ENCODE assay signal across 1 cellular context in the genomic region with DNA sequence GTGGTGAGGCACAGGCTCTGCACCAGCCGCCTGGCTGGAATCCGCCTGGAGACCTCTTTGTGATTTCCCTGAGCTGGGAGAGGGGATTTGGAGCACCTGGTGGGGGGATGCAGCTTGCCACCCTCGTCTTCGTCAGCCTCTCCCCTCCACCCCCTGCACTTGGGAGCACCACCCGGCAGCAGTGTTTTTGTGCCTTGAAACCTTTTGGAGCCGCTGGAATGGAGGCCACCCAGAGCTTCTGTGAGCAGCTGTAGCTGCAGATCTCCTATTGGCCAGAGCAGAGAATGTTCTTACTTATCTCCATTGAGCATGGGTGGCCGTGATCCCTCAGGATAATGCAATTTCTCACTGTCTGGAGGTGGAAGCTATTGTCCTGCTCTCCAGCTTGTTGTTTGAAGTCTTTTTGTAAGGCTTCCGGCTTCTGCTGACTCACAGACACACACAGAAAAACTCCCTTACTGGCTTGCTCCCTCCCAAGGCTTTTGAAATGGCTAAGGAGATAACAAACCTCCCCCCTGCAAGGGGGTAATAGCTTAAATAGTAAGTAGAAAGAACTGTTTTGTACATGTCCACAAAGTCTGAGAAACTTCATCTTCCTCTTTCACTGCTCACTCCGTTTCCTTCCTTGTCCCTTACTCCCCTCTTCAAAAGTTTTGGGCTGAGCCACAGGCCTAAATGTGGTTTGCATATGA.
A peak's percentile ranks its signal among the peaks of the same experiment; 100 is the strongest.
TF ChIP-seq lines count a peak whose summit lies in the region.

No MANE protein-coding gene starts in this region.

TF ChIP-seq in K562, 482 proteins besides CTCF, POLR2A, EP300 and RAD21 (continued from another document and continues in another):
- TF ChIP-seq, protein P1, sequence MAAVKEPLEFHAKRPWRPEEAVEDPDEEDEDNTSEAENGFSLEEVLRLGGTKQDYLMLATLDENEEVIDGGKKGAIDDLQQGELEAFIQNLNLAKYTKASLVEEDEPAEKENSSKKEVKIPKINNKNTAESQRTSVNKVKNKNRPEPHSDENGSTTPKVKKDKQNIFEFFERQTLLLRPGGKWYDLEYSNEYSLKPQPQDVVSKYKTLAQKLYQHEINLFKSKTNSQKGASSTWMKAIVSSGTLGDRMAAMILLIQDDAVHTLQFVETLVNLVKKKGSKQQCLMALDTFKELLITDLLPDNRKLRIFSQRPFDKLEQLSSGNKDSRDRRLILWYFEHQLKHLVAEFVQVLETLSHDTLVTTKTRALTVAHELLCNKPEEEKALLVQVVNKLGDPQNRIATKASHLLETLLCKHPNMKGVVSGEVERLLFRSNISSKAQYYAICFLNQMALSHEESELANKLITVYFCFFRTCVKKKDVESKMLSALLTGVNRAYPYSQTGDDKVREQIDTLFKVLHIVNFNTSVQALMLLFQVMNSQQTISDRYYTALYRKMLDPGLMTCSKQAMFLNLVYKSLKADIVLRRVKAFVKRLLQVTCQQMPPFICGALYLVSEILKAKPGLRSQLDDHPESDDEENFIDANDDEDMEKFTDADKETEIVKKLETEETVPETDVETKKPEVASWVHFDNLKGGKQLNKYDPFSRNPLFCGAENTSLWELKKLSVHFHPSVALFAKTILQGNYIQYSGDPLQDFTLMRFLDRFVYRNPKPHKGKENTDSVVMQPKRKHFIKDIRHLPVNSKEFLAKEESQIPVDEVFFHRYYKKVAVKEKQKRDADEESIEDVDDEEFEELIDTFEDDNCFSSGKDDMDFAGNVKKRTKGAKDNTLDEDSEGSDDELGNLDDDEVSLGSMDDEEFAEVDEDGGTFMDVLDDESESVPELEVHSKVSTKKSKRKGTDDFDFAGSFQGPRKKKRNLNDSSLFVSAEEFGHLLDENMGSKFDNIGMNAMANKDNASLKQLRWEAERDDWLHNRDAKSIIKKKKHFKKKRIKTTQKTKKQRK (IDR thresholded peaks at IDR 0.05; ENCODE audit: borderline replicate concordance, low read depth, low read length) = no peak
- TF ChIP-seq ARID1B (IDR thresholded peaks at IDR 0.05) (peak; percentile 92), ZNF584 (CRISPR knock-in tag; IDR thresholded peaks at IDR 0.05; ENCODE audit: low read depth) (peak; percentile 50; the same call in 1 of the 2 replicates), PCBP1 (IDR thresholded peaks at IDR 0.05; ENCODE audit: low read depth, low read length, poor library complexity, severe bottlenecking) (no peak), TFAM (CRISPR knock-in tag; conservative IDR thresholded peaks at IDR 0.05) (no peak), DIDO1 (tag; IDR thresholded peaks at IDR 0.05; ENCODE audit: low read depth) (no peak), ZNF165 (CRISPR knock-in tag; IDR thresholded peaks at IDR 0.05; ENCODE audit: borderline replicate concordance) (no peak), THRAP3 (IDR thresholded peaks at IDR 0.05; ENCODE audit: borderline replicate concordance) (no peak), POLR3G (IDR thresholded peaks at IDR 0.05; ENCODE audit: extremely low read depth, insufficient read length, insufficient replicate concordance) (no peak), ESRRB (CRISPR knock-in tag; IDR thresholded peaks at IDR 0.05; ENCODE audit: borderline replicate concordance) (no peak), PHF8 (IDR thresholded peaks at IDR 0.05; ENCODE audit: borderline replicate concordance, low read length) (peak; percentile 50; the same call in 1 of the 2 replicates), STAT5B (CRISPR knock-in tag; IDR thresholded peaks at IDR 0.05) (no peak), TRIM24 (IDR thresholded peaks at IDR 0.05) (peak; percentile 74 to 75), ETV6 (IDR thresholded peaks at IDR 0.05; ENCODE audit: borderline replicate concordance in 1 of 2, low read depth in 2 of 2, low read length in 1 of 2) (no peak), ETV6 (CRISPR knock-in tag; IDR thresholded peaks at IDR 0.05; ENCODE audit: borderline replicate concordance) (no peak), PYGO2 (tag; IDR thresholded peaks at IDR 0.05) (no peak; the same call in 1 of the 2 replicates), ZNF436 (CRISPR knock-in tag; IDR thresholded peaks at IDR 0.05) (no peak), MXI1 (IDR thresholded peaks at IDR 0.05; ENCODE audit: low read depth, low read length) (no peak), NCOA4 (IDR thresholded peaks at IDR 0.05; ENCODE audit: partially characterized antibody) (no peak), ARID2 (IDR thresholded peaks at IDR 0.05) (peak; percentile 5; the same call in 1 of the 2 replicates), MAFK (IDR thresholded peaks at IDR 0.05; ENCODE audit: low read length) (peak; percentile 56; the same call in 1 of the 2 replicates), POLR2AphosphoS2 (IDR thresholded peaks at IDR 0.05; ENCODE audit: low read length) (no peak), SMAD4 (CRISPR knock-in tag; conservative IDR thresholded peaks at IDR 0.05) (peak; percentile 80; the same call in 1 of the 2 replicates), TAF7 (tag; IDR thresholded peaks at IDR 0.05) (0 out of 2 replicates have a peak, but pooled peaks have one; percentile 29), ELF1 (tag; IDR thresholded peaks at IDR 0.05) (peak; percentile 59)
- TF ChIP-seq, protein P2, sequence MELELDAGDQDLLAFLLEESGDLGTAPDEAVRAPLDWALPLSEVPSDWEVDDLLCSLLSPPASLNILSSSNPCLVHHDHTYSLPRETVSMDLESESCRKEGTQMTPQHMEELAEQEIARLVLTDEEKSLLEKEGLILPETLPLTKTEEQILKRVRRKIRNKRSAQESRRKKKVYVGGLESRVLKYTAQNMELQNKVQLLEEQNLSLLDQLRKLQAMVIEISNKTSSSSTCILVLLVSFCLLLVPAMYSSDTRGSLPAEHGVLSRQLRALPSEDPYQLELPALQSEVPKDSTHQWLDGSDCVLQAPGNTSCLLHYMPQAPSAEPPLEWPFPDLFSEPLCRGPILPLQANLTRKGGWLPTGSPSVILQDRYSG (tag; conservative IDR thresholded peaks at IDR 0.05; ENCODE audit: low read depth) = peak; percentile 21; the same call in 1 of the 2 replicates
- TF ChIP-seq, protein P3, sequence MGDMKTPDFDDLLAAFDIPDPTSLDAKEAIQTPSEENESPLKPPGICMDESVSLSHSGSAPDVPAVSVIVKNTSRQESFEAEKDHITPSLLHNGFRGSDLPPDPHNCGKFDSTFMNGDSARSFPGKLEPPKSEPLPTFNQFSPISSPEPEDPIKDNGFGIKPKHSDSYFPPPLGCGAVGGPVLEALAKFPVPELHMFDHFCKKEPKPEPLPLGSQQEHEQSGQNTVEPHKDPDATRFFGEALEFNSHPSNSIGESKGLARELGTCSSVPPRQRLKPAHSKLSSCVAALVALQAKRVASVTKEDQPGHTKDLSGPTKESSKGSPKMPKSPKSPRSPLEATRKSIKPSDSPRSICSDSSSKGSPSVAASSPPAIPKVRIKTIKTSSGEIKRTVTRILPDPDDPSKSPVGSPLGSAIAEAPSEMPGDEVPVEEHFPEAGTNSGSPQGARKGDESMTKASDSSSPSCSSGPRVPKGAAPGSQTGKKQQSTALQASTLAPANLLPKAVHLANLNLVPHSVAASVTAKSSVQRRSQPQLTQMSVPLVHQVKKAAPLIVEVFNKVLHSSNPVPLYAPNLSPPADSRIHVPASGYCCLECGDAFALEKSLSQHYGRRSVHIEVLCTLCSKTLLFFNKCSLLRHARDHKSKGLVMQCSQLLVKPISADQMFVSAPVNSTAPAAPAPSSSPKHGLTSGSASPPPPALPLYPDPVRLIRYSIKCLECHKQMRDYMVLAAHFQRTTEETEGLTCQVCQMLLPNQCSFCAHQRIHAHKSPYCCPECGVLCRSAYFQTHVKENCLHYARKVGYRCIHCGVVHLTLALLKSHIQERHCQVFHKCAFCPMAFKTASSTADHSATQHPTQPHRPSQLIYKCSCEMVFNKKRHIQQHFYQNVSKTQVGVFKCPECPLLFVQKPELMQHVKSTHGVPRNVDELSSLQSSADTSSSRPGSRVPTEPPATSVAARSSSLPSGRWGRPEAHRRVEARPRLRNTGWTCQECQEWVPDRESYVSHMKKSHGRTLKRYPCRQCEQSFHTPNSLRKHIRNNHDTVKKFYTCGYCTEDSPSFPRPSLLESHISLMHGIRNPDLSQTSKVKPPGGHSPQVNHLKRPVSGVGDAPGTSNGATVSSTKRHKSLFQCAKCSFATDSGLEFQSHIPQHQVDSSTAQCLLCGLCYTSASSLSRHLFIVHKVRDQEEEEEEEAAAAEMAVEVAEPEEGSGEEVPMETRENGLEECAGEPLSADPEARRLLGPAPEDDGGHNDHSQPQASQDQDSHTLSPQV (IDR thresholded peaks at IDR 0.05) = peak; percentile 78
- TF ChIP-seq, protein P4, sequence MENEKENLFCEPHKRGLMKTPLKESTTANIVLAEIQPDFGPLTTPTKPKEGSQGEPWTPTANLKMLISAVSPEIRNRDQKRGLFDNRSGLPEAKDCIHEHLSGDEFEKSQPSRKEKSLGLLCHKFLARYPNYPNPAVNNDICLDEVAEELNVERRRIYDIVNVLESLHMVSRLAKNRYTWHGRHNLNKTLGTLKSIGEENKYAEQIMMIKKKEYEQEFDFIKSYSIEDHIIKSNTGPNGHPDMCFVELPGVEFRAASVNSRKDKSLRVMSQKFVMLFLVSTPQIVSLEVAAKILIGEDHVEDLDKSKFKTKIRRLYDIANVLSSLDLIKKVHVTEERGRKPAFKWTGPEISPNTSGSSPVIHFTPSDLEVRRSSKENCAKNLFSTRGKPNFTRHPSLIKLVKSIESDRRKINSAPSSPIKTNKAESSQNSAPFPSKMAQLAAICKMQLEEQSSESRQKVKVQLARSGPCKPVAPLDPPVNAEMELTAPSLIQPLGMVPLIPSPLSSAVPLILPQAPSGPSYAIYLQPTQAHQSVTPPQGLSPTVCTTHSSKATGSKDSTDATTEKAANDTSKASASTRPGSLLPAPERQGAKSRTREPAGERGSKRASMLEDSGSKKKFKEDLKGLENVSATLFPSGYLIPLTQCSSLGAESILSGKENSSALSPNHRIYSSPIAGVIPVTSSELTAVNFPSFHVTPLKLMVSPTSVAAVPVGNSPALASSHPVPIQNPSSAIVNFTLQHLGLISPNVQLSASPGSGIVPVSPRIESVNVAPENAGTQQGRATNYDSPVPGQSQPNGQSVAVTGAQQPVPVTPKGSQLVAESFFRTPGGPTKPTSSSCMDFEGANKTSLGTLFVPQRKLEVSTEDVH (IDR thresholded peaks at IDR 0.05; ENCODE audit: low read depth, partially characterized antibody) = no peak
- TF ChIP-seq, protein P5, sequence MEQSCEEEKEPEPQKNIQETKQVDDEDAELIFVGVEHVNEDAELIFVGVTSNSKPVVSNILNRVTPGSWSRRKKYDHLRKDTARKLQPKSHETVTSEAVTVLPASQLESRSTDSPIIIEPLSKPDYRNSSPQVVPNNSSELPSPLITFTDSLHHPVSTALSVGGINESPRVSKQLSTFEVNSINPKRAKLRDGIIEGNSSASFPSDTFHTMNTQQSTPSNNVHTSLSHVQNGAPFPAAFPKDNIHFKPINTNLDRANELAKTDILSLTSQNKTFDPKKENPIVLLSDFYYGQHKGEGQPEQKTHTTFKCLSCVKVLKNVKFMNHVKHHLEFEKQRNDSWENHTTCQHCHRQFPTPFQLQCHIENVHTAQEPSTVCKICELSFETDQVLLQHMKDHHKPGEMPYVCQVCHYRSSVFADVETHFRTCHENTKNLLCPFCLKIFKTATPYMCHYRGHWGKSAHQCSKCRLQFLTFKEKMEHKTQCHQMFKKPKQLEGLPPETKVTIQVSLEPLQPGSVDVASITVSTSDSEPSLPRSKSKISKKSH (CRISPR knock-in tag; IDR thresholded peaks at IDR 0.05) = no peak
- TF ChIP-seq, protein P6, sequence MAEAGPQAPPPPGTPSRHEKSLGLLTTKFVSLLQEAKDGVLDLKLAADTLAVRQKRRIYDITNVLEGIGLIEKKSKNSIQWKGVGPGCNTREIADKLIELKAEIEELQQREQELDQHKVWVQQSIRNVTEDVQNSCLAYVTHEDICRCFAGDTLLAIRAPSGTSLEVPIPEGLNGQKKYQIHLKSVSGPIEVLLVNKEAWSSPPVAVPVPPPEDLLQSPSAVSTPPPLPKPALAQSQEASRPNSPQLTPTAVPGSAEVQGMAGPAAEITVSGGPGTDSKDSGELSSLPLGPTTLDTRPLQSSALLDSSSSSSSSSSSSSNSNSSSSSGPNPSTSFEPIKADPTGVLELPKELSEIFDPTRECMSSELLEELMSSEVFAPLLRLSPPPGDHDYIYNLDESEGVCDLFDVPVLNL (CRISPR knock-in tag; IDR thresholded peaks at IDR 0.05; ENCODE audit: low read depth) = no peak
- TF ChIP-seq, protein P7, sequence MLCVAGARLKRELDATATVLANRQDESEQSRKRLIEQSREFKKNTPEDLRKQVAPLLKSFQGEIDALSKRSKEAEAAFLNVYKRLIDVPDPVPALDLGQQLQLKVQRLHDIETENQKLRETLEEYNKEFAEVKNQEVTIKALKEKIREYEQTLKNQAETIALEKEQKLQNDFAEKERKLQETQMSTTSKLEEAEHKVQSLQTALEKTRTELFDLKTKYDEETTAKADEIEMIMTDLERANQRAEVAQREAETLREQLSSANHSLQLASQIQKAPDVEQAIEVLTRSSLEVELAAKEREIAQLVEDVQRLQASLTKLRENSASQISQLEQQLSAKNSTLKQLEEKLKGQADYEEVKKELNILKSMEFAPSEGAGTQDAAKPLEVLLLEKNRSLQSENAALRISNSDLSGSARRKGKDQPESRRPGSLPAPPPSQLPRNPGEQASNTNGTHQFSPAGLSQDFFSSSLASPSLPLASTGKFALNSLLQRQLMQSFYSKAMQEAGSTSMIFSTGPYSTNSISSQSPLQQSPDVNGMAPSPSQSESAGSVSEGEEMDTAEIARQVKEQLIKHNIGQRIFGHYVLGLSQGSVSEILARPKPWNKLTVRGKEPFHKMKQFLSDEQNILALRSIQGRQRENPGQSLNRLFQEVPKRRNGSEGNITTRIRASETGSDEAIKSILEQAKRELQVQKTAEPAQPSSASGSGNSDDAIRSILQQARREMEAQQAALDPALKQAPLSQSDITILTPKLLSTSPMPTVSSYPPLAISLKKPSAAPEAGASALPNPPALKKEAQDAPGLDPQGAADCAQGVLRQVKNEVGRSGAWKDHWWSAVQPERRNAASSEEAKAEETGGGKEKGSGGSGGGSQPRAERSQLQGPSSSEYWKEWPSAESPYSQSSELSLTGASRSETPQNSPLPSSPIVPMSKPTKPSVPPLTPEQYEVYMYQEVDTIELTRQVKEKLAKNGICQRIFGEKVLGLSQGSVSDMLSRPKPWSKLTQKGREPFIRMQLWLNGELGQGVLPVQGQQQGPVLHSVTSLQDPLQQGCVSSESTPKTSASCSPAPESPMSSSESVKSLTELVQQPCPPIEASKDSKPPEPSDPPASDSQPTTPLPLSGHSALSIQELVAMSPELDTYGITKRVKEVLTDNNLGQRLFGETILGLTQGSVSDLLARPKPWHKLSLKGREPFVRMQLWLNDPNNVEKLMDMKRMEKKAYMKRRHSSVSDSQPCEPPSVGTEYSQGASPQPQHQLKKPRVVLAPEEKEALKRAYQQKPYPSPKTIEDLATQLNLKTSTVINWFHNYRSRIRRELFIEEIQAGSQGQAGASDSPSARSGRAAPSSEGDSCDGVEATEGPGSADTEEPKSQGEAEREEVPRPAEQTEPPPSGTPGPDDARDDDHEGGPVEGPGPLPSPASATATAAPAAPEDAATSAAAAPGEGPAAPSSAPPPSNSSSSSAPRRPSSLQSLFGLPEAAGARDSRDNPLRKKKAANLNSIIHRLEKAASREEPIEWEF (CRISPR knock-in tag; IDR thresholded peaks at IDR 0.05) = no peak
- TF ChIP-seq, protein P8, sequence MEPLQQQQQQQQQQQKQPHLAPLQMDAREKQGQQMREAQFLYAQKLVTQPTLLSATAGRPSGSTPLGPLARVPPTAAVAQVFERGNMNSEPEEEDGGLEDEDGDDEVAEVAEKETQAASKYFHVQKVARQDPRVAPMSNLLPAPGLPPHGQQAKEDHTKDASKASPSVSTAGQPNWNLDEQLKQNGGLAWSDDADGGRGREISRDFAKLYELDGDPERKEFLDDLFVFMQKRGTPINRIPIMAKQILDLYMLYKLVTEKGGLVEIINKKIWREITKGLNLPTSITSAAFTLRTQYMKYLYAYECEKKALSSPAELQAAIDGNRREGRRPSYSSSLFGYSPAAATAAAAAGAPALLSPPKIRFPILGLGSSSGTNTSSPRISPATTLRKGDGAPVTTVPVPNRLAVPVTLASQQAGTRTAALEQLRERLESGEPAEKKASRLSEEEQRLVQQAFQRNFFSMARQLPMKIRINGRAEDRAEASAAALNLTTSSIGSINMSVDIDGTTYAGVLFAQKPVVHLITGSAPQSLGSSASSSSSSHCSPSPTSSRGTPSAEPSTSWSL (CRISPR knock-in tag; IDR thresholded peaks at IDR 0.05; ENCODE audit: borderline replicate concordance) = no peak
